Comparison of ENCODE assay signal across 7 cellular contexts in genomic region chr7:81277691-81278090, GRCh38.
"Had no signal": no experiment of that assay in that cellular context is flagged by ENCODE, and none has a peak within 500 bp of the region (broad histone marks: within the 10 kb centered on the region; RNA-seq: fewer than 3 reads in every experiment).

No MANE protein-coding gene starts in this region.

- H3K4me3 ChIP-seq: K562 had no signal

- H3K36me3 Mint-ChIP-seq: IgD-negative memory B cell had no signal

- H3K4me1 Mint-ChIP-seq: IgD-negative memory B cell had no signal

- DNase-seq: IMR-90, KBM-7, KG1 had no signal

- H3K4me3 Mint-ChIP-seq: IgD-negative memory B cell had no signal

- H3K27ac Mint-ChIP-seq: IgD-negative memory B cell had no signal

- H3K27ac ChIP-seq: HL-60 had no signal

- H3K27me3 Mint-ChIP-seq: IgD-negative memory B cell had no signal

- ATAC-seq: HepG2, K562 had no signal
